ENCODE assay signal across 9 cellular contexts in the genomic region with DNA sequence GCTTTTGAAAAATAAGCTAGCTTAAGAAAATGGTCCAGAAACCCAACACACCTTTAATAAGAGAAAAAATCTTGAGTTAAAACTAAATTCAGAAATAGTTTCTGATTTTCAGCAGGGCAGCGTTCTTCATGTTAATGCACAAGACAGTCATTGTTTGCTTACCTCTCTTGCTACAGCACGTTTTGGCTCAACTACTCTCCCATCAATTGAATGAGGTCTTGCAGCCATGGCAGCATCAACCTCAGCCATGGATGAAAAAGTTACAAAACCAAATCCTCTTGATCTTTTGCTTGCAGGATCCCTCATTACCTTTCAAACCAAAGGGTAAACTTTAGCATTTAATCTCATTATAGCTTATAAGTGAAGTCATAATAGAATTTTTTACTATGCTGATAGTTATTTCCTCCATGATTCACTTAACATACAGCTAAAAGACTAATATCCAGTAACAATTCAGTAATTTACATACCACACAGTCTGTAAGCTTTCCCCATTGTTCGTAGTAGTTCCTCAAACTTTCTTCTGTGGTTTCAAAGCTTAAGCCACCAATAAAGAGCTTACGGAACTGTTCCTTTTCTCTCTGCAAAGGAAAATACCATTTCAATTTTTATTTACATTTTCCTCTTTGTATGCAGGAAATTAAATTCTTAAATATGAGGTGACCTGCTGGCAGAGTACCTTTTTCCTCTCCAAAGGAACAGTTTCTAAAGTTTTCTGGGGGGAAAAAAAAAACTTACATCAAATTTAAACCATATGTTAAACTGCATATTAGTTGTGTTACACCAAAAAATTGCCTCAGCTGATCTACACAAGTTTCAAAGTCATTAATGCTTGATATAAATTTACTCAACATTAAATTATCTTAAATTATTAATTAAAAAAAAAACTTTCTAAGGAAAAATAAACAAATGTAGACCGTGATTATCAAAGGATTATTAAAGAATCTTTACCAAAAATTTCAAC. TPM values are rescaled to one million over a fixed set of nuclear protein-coding genes. Genes with fewer than 3 reads are reported as not detected.
A peak's percentile ranks its signal among the peaks of the same experiment; 100 is the strongest.
DNase-seq lines count a peak whose midpoint lies in the region; FAIRE-seq and TF ChIP-seq lines count a peak whose summit lies in the region.
"Had no signal": no experiment of that assay in that cellular context is flagged by ENCODE, and none has a peak within 500 bp of the region (broad histone marks: within the 10 kb centered on the region; RNA-seq: fewer than 3 reads in every experiment).

No MANE protein-coding gene starts in this region.

- H3K36me3 ChIP-seq in osteoblast (ENCODE audit: insufficient read depth, low read length) (peaks cover 57% of the 10 kb centered on the region), small intestine (ENCODE audit: control insufficient read depth in 2 of 2, insufficient read depth in 2 of 2, low read length in 2 of 2) (peaks cover 15 to 20% of the 10 kb centered on the region in 2 donors)

- H3K27me3 ChIP-seq in dorsolateral prefrontal cortex (no peaks in the 10 kb centered on the region), osteoblast (ENCODE audit: insufficient read depth, low read length) (no peaks in the 10 kb centered on the region), small intestine (ENCODE audit: control insufficient read depth in 2 of 2, insufficient read depth in 2 of 2, low read length in 2 of 2) (no peaks in the 10 kb centered on the region)

- peak overlapping the region; percentile 84 for H3K4me2 ChIP-seq in osteoblast (ENCODE audit: insufficient read depth, low read length)

- TF ChIP-seq POLR2A in lower leg skin (IDR thresholded peaks at IDR 0.05): no peak

- no peak overlapping the region for H2AFZ ChIP-seq in osteoblast (ENCODE audit: low read length)

- peaks cover 75% of the 10 kb centered on the region for H4K20me1 ChIP-seq in osteoblast (ENCODE audit: insufficient read depth, low read length)

- no peak for FAIRE-seq in small intestine (lab: Jason Lieb, UNC)

- H3K9me3 ChIP-seq in osteoblast (ENCODE audit: low read depth, low read length) (no peaks in the 10 kb centered on the region), small intestine (ENCODE audit: control insufficient read depth, low read depth) (no peaks in the 10 kb centered on the region)

- intact Hi-C loops in dorsolateral prefrontal cortex (cut with DNase I) (loop anchor here in 1 of 2 donors (2.0 to 10.0 kb wide), 2 partner anchors 107 to 303 kb away; no protein-coding TSS in a partner anchor), lower leg skin (cut with DNase I; ENCODE audit: low total_unique reads) (loop anchor here (2.0 kb wide), 1 partner anchor 101 kb away; no protein-coding TSS in a partner anchor)

- peaks cover 86% of the 10 kb centered on the region for H3K79me2 ChIP-seq in osteoblast (ENCODE audit: insufficient read depth, low read length)

- H3K27ac ChIP-seq in dorsolateral prefrontal cortex (peak overlapping the region in 29 of 59 donors; percentile 0 to 100 (median 100)), osteoblast (ENCODE audit: low read depth, low read length) (no peak overlapping the region), small intestine (ENCODE audit: low read depth in 1 of 2, low read length in 1 of 2) (no peak overlapping the region)

- TF ChIP-seq CTCF in dorsolateral prefrontal cortex (IDR thresholded peaks at IDR 0.05 in 54 of 56, conservative IDR thresholded peaks at IDR 0.05 in 2 of 56; ENCODE audit: low read depth in 1 of 56, partially characterized antibody in 56 of 56): no peak
- TF ChIP-seq CTCF in osteoblast (IDR thresholded peaks at IDR 0.05; ENCODE audit: extremely low read depth, low read depth, low read length): no peak
- TF ChIP-seq CTCF in lower leg skin (IDR thresholded peaks at IDR 0.05): no peak

- peak; percentile 41 for DNase-seq in ELR (ENCODE audit: low read depth)
- peak; percentile 76 to 93 for DNase-seq in NOMO-1 (lab: John Stamatoyannopoulos, UW; ENCODE audit: unreplicated experiment in 2 of 2)
- DNase-seq in dorsolateral prefrontal cortex: no peak
- DNase-seq in osteoblast (ENCODE audit: insufficient read length, low spot score, missing footprints): no peak
- DNase-seq in GM19238 (ENCODE audit: insufficient read length, low spot score): no peak
- DNase-seq in lower leg skin (ENCODE audit: low spot score in 2 of 2): no peak
- DNase-seq in stimulated activated CD4-positive, alpha-beta T cell treated with anti-CD3 and anti-CD28 coated beads, Interleukin-4, amount 100 ng/mL, for 4 hours: no peak
- no peak for DNase-seq in small intestine
- DNase-seq: KG1 had no signal

- H3K4me3 ChIP-seq in dorsolateral prefrontal cortex: peak overlapping the region; percentile 72 to 100 (median 96)
- peak overlapping the region; percentile 98 for H3K4me3 ChIP-seq in osteoblast (ENCODE audit: insufficient read depth, low read length)
- no peak overlapping the region for H3K4me3 ChIP-seq in lower leg skin (ENCODE audit: low read depth, poor library complexity, severe bottlenecking)
- peak overlapping the region in 1 of 2 donors; percentile 32 for H3K4me3 ChIP-seq in small intestine (ENCODE audit: low read depth in 1 of 2, low read length in 2 of 2)

- H3K4me1 ChIP-seq in osteoblast (ENCODE audit: insufficient read depth, low read length): peaks cover 21% of the 10 kb centered on the region
- H3K4me1 ChIP-seq in small intestine (ENCODE audit: control insufficient read depth in 2 of 2, insufficient read depth in 1 of 2, low read depth in 1 of 2, low read length in 1 of 2): peaks cover 2 to 6% of the 10 kb centered on the region in 2 donors

- 10 to 12% methylated on average over 5 of the region's 5 CpGs for WGBS in lower leg skin, 2 donors
- 1 to 5% (median 3%) methylated on average over 5 of the region's 5 CpGs for WGBS in small intestine, 3 donors

RNA-seq across cellular contexts. Expression of gene HNRNPA2B1, which starts 3.1 kb away (rescaled TPM):
- 100 to 1,000 TPM; 303 to 523 (median 384) TPM for total RNA-seq in dorsolateral prefrontal cortex
- 82.9 and 83.1 TPM in 2 replicates for total RNA-seq in osteoblast
- 100 to 1,000 TPM in 2 of 4 donors, 10 to 100 TPM in 2; 78.1 to 133 (median 99.4) TPM for total RNA-seq in lower leg skin
- 1,000 to 10,000 TPM in 1 of 3 donors, 100 to 1,000 TPM in 2; 495 to 1,007 (median 600) TPM for polyA plus RNA-seq in small intestine

RNA-seq across cellular contexts. Expression of gene CBX3, which starts 4.1 kb away (rescaled TPM):
- total RNA-seq in dorsolateral prefrontal cortex (10 to 100 TPM; 51.7 to 92.1 (median 75.3) TPM), osteoblast (136 and 142 TPM in 2 replicates), lower leg skin (10 to 100 TPM; 43.1 to 60.5 (median 51.9) TPM)
- polyA plus RNA-seq in small intestine: 100 to 1,000 TPM; 145 to 181 (median 177) TPM

RNA-seq across cellular contexts. Expression of gene NFE2L3, which starts 45.4 kb away (rescaled TPM):
- total RNA-seq in dorsolateral prefrontal cortex (1 to 10 TPM in 40 of 120 experiments, under 1 TPM in 75, not detected in 5; 0.15 to 5.3 (median 0.80) TPM), osteoblast (0.59 and 1.4 TPM in 2 replicates), lower leg skin (10 to 100 TPM; 37.9 to 59.1 (median 45.0) TPM)
- 10 to 100 TPM in 1 of 3 donors, 1 to 10 TPM in 2; 1.8 to 12.5 (median 2.7) TPM for polyA plus RNA-seq in small intestine

Comparison
In these comparisons a context has a peak if more than half of its experiments do, and no peak if none do; other contexts are left out.
1. DNase-seq: peak in ELR (single experiment) and NOMO-1 (2 of 2); none in dorsolateral prefrontal cortex (0 of 10), osteoblast (single experiment), GM19238 (single experiment), lower leg skin (0 of 2), stimulated activated CD4-positive, alpha-beta T cell treated with anti-CD3 and anti-CD28 coated beads, Interleukin-4, amount 100 ng/mL, for 4 hours (0 of 2) and small intestine (single experiment).
2. RNA of gene NFE2L3, which starts 45.4 kb away (total RNA-seq): 37.9 to 59.1 TPM in lower leg skin; 0.59 to 1.4 TPM in osteoblast and 0.15 to 5.3 TPM in dorsolateral prefrontal cortex; every median in the first group is over 4 times any median in the second.